In genomic region chr3:183506674-183507290, GRCh38 we compare ENCODE assay signal across 15 cellular contexts. TPM values are rescaled to one million over a fixed set of nuclear protein-coding genes. Genes with fewer than 3 reads are reported as not detected.
DNase-seq lines count a peak whose midpoint lies in the region; ATAC-seq and TF ChIP-seq lines count a peak whose summit lies in the region.
"Had no signal": no experiment of that assay in that cellular context is flagged by ENCODE, and none has a peak within 500 bp of the region (broad histone marks: within the 10 kb centered on the region; RNA-seq: fewer than 3 reads in every experiment).

No MANE protein-coding gene starts in this region.

- H3K79me2 ChIP-seq in OCI-LY1 (ENCODE audit: insufficient read depth, low read length) = peaks cover 30% of the 10 kb centered on the region
- H3K79me2 ChIP-seq: parathyroid adenoma had no signal

- ATAC-seq in HG02798 (IDR thresholded peaks at IDR 0.05; ENCODE audit: poor library complexity, unreplicated experiment) = no peak
- ATAC-seq in naive thymus-derived CD8-positive, alpha-beta T cell = no peak
- ATAC-seq: Panc1 had no signal

- no peak overlapping the region for H3K9ac ChIP-seq in OCI-LY1 (ENCODE audit: low read length)
- H3K9ac ChIP-seq: parathyroid adenoma had no signal

- no peaks in the 10 kb centered on the region for H3K9me3 ChIP-seq in OCI-LY1 (ENCODE audit: low read length)
- H3K9me3 ChIP-seq: colonic mucosa, MG63 had no signal

- 0 out of 2 replicates have a peak, but pooled peaks cover 3% of the 10 kb centered on the region for H3F3A ChIP-seq in OCI-LY1 (ENCODE audit: insufficient read depth, low read length)

- no peak overlapping the region for H3K4me3 Mint-ChIP-seq in activated CD4-positive, alpha-beta memory T cell treated with anti-CD3 and anti-CD28 coated beads for 36 hours
- H3K4me3 Mint-ChIP-seq in activated CD4-positive, alpha-beta memory T cell treated with anti-CD3 and anti-CD28 coated beads, Interleukin-2, amount 10 ng/mL, durations not matched to agents 7 days and 5 days = no peak overlapping the region
- H3K4me3 Mint-ChIP-seq in naive thymus-derived CD8-positive, alpha-beta T cell = peak overlapping the region in 1 of 10 donors; percentile 25

- peak overlapping the region; percentile 53 for H3K27ac Mint-ChIP-seq in activated CD4-positive, alpha-beta memory T cell treated with anti-CD3 and anti-CD28 coated beads for 36 hours
- H3K27ac Mint-ChIP-seq in activated CD4-positive, alpha-beta memory T cell treated with anti-CD3 and anti-CD28 coated beads, Interleukin-2, amount 10 ng/mL, durations not matched to agents 7 days and 5 days = no peak overlapping the region
- peak overlapping the region in 5 of 10 donors; percentile 7 to 65 (median 18) for H3K27ac Mint-ChIP-seq in naive thymus-derived CD8-positive, alpha-beta T cell

- DNase-seq in activated CD4-positive, alpha-beta memory T cell treated with anti-CD3 and anti-CD28 coated beads for 36 hours = no peak
- no peak for DNase-seq in activated CD4-positive, alpha-beta memory T cell treated with anti-CD3 and anti-CD28 coated beads, Interleukin-2, amount 10 ng/mL, durations not matched to agents 7 days and 5 days
- DNase-seq in DMS79 treated with DMSO at 0.1 percent for 48 hours (lab: John Stamatoyannopoulos, UW) = peak; percentile 51
- DNase-seq in medulla oblongata (ENCODE audit: extremely low spot score) = peak; percentile 50
- no peak for DNase-seq in H4 (ENCODE audit: low spot score)
- DNase-seq in naive thymus-derived CD8-positive, alpha-beta T cell = no peak
- DNase-seq: colonic mucosa, MG63, NCI-H226 had no signal

- no peak overlapping the region for H2AFZ ChIP-seq in OCI-LY1 (ENCODE audit: low read length)
- H2AFZ ChIP-seq: parathyroid adenoma had no signal

- H3K4me1 ChIP-seq in OCI-LY1 (ENCODE audit: insufficient read depth, low read length, severe bottlenecking) = peaks cover 31% of the 10 kb centered on the region
- H3K4me1 ChIP-seq: colonic mucosa, parathyroid adenoma had no signal

- H3K9me3 Mint-ChIP-seq in activated CD4-positive, alpha-beta memory T cell treated with anti-CD3 and anti-CD28 coated beads for 36 hours = peaks cover 5% of the 10 kb centered on the region
- H3K9me3 Mint-ChIP-seq in activated CD4-positive, alpha-beta memory T cell treated with anti-CD3 and anti-CD28 coated beads, Interleukin-2, amount 10 ng/mL, durations not matched to agents 7 days and 5 days = peaks cover 4% of the 10 kb centered on the region
- peaks cover 0 to 19% (median 11%) of the 10 kb centered on the region in 9 donors for H3K9me3 Mint-ChIP-seq in naive thymus-derived CD8-positive, alpha-beta T cell

- H3K36me3 ChIP-seq in OCI-LY1 (ENCODE audit: insufficient read depth, low read length) = peaks cover 84% of the 10 kb centered on the region
- H3K36me3 ChIP-seq: colonic mucosa, MG63 had no signal

- no peak overlapping the region for H3K4me2 ChIP-seq in OCI-LY1 (ENCODE audit: low read length)

- peak overlapping the region; percentile 24 for H3K27ac ChIP-seq in OCI-LY1 (ENCODE audit: low read depth, low read length, poor library complexity, severe bottlenecking)
- H3K27ac ChIP-seq: colonic mucosa, parathyroid adenoma had no signal

- CTCF ChIA-PET in activated CD4-positive, alpha-beta memory T cell treated with anti-CD3 and anti-CD28 coated beads for 36 hours (lab: Charles Lee) = interaction anchor here (1.3 kb wide), 2 partner anchors 20 to 260 kb away, joined by 3 to 4 read pairs; no protein-coding TSS in a partner anchor
- CTCF ChIA-PET in activated CD4-positive, alpha-beta memory T cell treated with anti-CD3 and anti-CD28 coated beads, Interleukin-2, amount 10 ng/mL, durations not matched to agents 7 days and 5 days (lab: Charles Lee) = no interaction called here

- no peak overlapping the region for H3K4me3 ChIP-seq in OCI-LY1 (ENCODE audit: low read depth, low read length, poor library complexity, severe bottlenecking)
- H3K4me3 ChIP-seq: colonic mucosa, MG63 had no signal

- H3K9me2 ChIP-seq in OCI-LY1 (ENCODE audit: low read depth, low read length) = no peaks in the 10 kb centered on the region

- H3K27me3 ChIP-seq in OCI-LY1 (ENCODE audit: insufficient read depth, low read length) = no peaks in the 10 kb centered on the region
- H3K27me3 ChIP-seq: colonic mucosa, MG63 had no signal

- H3K36me3 Mint-ChIP-seq in activated CD4-positive, alpha-beta memory T cell treated with anti-CD3 and anti-CD28 coated beads for 36 hours = peaks cover 43% of the 10 kb centered on the region
- peaks cover 56% of the 10 kb centered on the region for H3K36me3 Mint-ChIP-seq in activated CD4-positive, alpha-beta memory T cell treated with anti-CD3 and anti-CD28 coated beads, Interleukin-2, amount 10 ng/mL, durations not matched to agents 7 days and 5 days (ENCODE audit: low read depth)
- H3K36me3 Mint-ChIP-seq in naive thymus-derived CD8-positive, alpha-beta T cell = peaks cover 23 to 78% (median 44%) of the 10 kb centered on the region in 3 donors

- peaks cover 14% of the 10 kb centered on the region for H3K4me1 Mint-ChIP-seq in activated CD4-positive, alpha-beta memory T cell treated with anti-CD3 and anti-CD28 coated beads for 36 hours (ENCODE audit: low read depth)
- H3K4me1 Mint-ChIP-seq in activated CD4-positive, alpha-beta memory T cell treated with anti-CD3 and anti-CD28 coated beads, Interleukin-2, amount 10 ng/mL, durations not matched to agents 7 days and 5 days = peaks cover 10% of the 10 kb centered on the region
- peaks cover 17 to 32% (median 20%) of the 10 kb centered on the region in 4 donors for H3K4me1 Mint-ChIP-seq in naive thymus-derived CD8-positive, alpha-beta T cell

- POLR2A ChIA-PET in activated CD4-positive, alpha-beta memory T cell treated with anti-CD3 and anti-CD28 coated beads for 36 hours (lab: Charles Lee) = no interaction called here
- POLR2A ChIA-PET in activated CD4-positive, alpha-beta memory T cell treated with anti-CD3 and anti-CD28 coated beads, Interleukin-2, amount 10 ng/mL, durations not matched to agents 7 days and 5 days (lab: Charles Lee) = interaction anchor here (1.0 kb wide), 1 partner anchor 35 kb away, joined by 3 read pairs; no protein-coding TSS in a partner anchor
- POLR2A ChIA-PET in naive thymus-derived CD8-positive, alpha-beta T cell (lab: Charles Lee) = no interaction called here

- H3K27me3 Mint-ChIP-seq in activated CD4-positive, alpha-beta memory T cell treated with anti-CD3 and anti-CD28 coated beads for 36 hours = no peaks in the 10 kb centered on the region
- no peaks in the 10 kb centered on the region for H3K27me3 Mint-ChIP-seq in activated CD4-positive, alpha-beta memory T cell treated with anti-CD3 and anti-CD28 coated beads, Interleukin-2, amount 10 ng/mL, durations not matched to agents 7 days and 5 days
- H3K27me3 Mint-ChIP-seq in naive thymus-derived CD8-positive, alpha-beta T cell = no peaks in the 10 kb centered on the region

- no peaks in the 10 kb centered on the region for H4K20me1 ChIP-seq in OCI-LY1 (ENCODE audit: insufficient read depth, low read length)

- intact Hi-C loops in activated CD4-positive, alpha-beta memory T cell treated with anti-CD3 and anti-CD28 coated beads for 36 hours (cut with micrococcal nuclease) = no loop called here

- no peak for TF ChIP-seq CTCF in OCI-LY1 (IDR thresholded peaks at IDR 0.05; ENCODE audit: low read length)

RNA-seq across cellular contexts. Expression of gene KLHL6, which starts 48.7 kb away (rescaled TPM):
- total RNA-seq in activated CD4-positive, alpha-beta memory T cell treated with anti-CD3 and anti-CD28 coated beads for 36 hours = 10 to 100 TPM; 63.5 to 65.2 TPM
- 10 to 100 TPM; 47.1 to 48.6 TPM for total RNA-seq in activated CD4-positive, alpha-beta memory T cell treated with anti-CD3 and anti-CD28 coated beads, Interleukin-2, amount 10 ng/mL, durations not matched to agents 7 days and 5 days
- total RNA-seq in H4 (2014; rRNA removed; shearing (Covaris generic)) = not detected in 2 replicates
- total RNA-seq in naive thymus-derived CD8-positive, alpha-beta T cell = 10 to 100 TPM; 58.9 to 59.0 TPM
- 10 to 100 TPM in 2 of 3 donors, 1 to 10 TPM in 1; 7.6 to 20.7 (median 18.6) TPM for polyA plus RNA-seq in naive thymus-derived CD8-positive, alpha-beta T cell
- total RNA-seq: epithelial cell of proximal tubule, HT1080 had no signal

Comparison
In these comparisons a context has a peak if more than half of its experiments do, and no peak if none do; other contexts are left out.
1. DNase-seq: peak in DMS79 treated with DMSO at 0.1 percent for 48 hours (single experiment) and medulla oblongata (single experiment); none in activated CD4-positive, alpha-beta memory T cell treated with anti-CD3 and anti-CD28 coated beads for 36 hours (single experiment), activated CD4-positive, alpha-beta memory T cell treated with anti-CD3 and anti-CD28 coated beads, Interleukin-2, amount 10 ng/mL, durations not matched to agents 7 days and 5 days (single experiment), H4 (single experiment) and naive thymus-derived CD8-positive, alpha-beta T cell (0 of 10).
2. RNA of gene KLHL6, which starts 48.7 kb away (total RNA-seq): 63.5 to 65.2 TPM in activated CD4-positive, alpha-beta memory T cell treated with anti-CD3 and anti-CD28 coated beads for 36 hours, 58.9 to 59.0 TPM in naive thymus-derived CD8-positive, alpha-beta T cell and 47.1 to 48.6 TPM in activated CD4-positive, alpha-beta memory T cell treated with anti-CD3 and anti-CD28 coated beads, Interleukin-2, amount 10 ng/mL, durations not matched to agents 7 days and 5 days; not detected in H4; every median in the first group is over 10 times any median in the second.